2 cellular contexts compared by ENCODE assay signal in the genomic region with DNA sequence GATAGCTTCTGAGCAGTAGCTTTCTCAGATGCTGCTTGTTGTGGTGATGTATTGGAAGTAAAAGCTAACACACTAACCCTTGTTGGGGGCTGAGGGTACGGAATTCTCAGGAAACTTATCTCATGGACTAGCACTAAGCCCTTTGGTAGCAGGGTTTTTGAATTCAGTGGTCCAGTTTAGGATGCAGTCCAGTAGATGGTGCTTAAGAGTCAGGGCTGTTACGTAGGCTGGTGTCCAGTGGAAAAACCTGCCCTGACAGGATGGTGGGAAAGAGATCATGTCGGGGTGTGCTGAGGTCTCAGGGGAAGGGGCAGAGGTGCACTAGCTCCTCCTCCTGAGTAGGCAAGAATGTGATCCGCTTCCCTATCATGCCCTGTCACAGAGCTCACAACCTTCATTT. TPM values are rescaled to one million over a fixed set of nuclear protein-coding genes. Genes with fewer than 3 reads are reported as not detected.
"Had no signal": no experiment of that assay in that cellular context is flagged by ENCODE, and none has a peak within 500 bp of the region (broad histone marks: within the 10 kb centered on the region; RNA-seq: fewer than 3 reads in every experiment).

No MANE protein-coding gene starts in this region.

RNA-seq across cellular contexts. Expression of gene FAM72D, which starts 59.6 kb away (rescaled TPM):
- total RNA-seq: body of pancreas, cardiac septum had no signal
